Comparison of ENCODE assay signal across 8 cellular contexts in the genomic region with DNA sequence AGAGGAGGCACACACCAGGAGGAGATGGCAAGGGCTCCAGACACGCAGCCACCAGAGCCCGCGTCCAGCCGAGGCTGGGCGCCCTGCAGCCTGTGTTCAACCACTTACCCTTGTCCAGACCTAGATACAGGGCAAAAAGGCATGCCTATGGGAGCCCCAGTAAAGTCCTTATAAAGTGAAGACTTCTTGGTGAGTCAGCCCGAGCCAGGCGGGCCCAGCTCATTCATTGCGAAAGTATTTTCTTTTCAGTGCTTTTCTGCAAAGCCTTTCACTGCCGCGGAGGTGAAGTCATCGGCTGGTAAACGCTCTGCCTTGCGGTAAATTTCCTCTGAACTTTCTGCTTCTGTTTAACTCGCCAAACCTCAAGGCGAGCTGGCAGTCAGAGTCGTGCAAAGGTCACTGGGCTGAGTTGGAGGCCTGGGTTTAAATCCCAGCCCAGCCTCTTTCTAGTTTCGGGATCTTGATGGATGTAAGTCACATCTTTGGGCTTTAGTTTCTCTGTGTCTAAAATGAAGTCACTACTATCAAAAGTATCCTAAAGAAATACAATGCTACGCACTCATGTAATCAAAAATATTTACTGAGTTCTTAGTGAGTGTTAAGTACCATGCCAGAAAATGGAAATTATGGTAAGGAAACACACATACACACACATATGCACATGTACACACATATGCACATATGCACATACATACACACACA. TPM values are rescaled to one million over a fixed set of nuclear protein-coding genes. Genes with fewer than 3 reads are reported as not detected.
DNase-seq lines count a peak whose midpoint lies in the region; ATAC-seq, FAIRE-seq and TF ChIP-seq lines count a peak whose summit lies in the region.

No MANE protein-coding gene starts in this region.

- no peaks in the 10 kb centered on the region for H3K9me3 Mint-ChIP-seq in activated T-cell treated with anti-CD3 and anti-CD28 coated beads, Interleukin-2, amount 50 U/mL, for 24 hours

- ATAC-seq in GM18861 (IDR thresholded peaks at IDR 0.05; ENCODE audit: unreplicated experiment) (peak; percentile 48), pancreas (peak; percentile 57 to 76 (median 67)), upper lobe of left lung (ENCODE audit: low FRiP score in 2 of 2) (peak; percentile 87 to 92)

- TF ChIP-seq EP300 in upper lobe of left lung (IDR thresholded peaks at IDR 0.05) = peak in 1 of 4 donors; percentile 70

- FAIRE-seq in pancreas (lab: Jason Lieb, UNC) = peak; percentile 75

- TF ChIP-seq POLR2A in upper lobe of left lung (IDR thresholded peaks at IDR 0.05) (no peak), testis (IDR thresholded peaks at IDR 0.05) (no peak)

- H3K27ac ChIP-seq in pancreas = peak overlapping the region; percentile 82 to 93 (median 87)
- peak overlapping the region; percentile 56 to 84 (median 74) for H3K27ac ChIP-seq in upper lobe of left lung
- H3K27ac ChIP-seq in testis = no peak overlapping the region

- peaks cover 2% of the 10 kb centered on the region for H3K27me3 Mint-ChIP-seq in activated T-cell treated with anti-CD3 and anti-CD28 coated beads, Interleukin-2, amount 50 U/mL, for 24 hours

- DNase-seq in NT2/D1 (ENCODE audit: low read depth, low spot score) (peak; percentile 60), fibroblast of pulmonary artery (ENCODE audit: low read depth) (peak; percentile 97), pancreas (peak; percentile 78 to 87 (median 80)), upper lobe of left lung (peak; percentile 88 to 91), testis (no peak), NCI-H2227 treated with DMSO at 0.1 percent for 48 hours (lab: John Stamatoyannopoulos, UW) (no peak)
- DNase-seq in activated T-cell treated with anti-CD3 and anti-CD28 coated beads, Interleukin-2, amount 50 U/mL, for 24 hours = peak; percentile 82

- H3K36me3 ChIP-seq in NT2/D1 (ENCODE audit: insufficient read depth, insufficient read length, low read length) (no peaks in the 10 kb centered on the region), pancreas (no peaks in the 10 kb centered on the region), upper lobe of left lung (no peaks in the 10 kb centered on the region), testis (ENCODE audit: low read depth, missing control alignments) (no peaks in the 10 kb centered on the region)

- no peaks in the 10 kb centered on the region for H3K27me3 ChIP-seq in NT2/D1 (ENCODE audit: insufficient read depth, insufficient read length)
- no peaks in the 10 kb centered on the region for H3K27me3 ChIP-seq in pancreas
- no peaks in the 10 kb centered on the region for H3K27me3 ChIP-seq in upper lobe of left lung
- H3K27me3 ChIP-seq in testis = no peaks in the 10 kb centered on the region

- peaks cover 28% of the 10 kb centered on the region for H3K4me1 ChIP-seq in NT2/D1 (ENCODE audit: insufficient read depth, insufficient read length)
- peaks cover 56 to 64% (median 62%) of the 10 kb centered on the region in 3 donors for H3K4me1 ChIP-seq in pancreas
- H3K4me1 ChIP-seq in upper lobe of left lung = peaks cover 11 to 32% (median 25%) of the 10 kb centered on the region in 4 donors
- H3K4me1 ChIP-seq in testis = peaks cover 10% of the 10 kb centered on the region

- no peaks in the 10 kb centered on the region for H3K9me3 ChIP-seq in NT2/D1 (ENCODE audit: insufficient read depth, low read length)
- H3K9me3 ChIP-seq in pancreas = no peaks in the 10 kb centered on the region
- H3K9me3 ChIP-seq in upper lobe of left lung = no peaks in the 10 kb centered on the region
- H3K9me3 ChIP-seq in testis = no peaks in the 10 kb centered on the region

- no peaks in the 10 kb centered on the region for H3K36me3 Mint-ChIP-seq in activated T-cell treated with anti-CD3 and anti-CD28 coated beads, Interleukin-2, amount 50 U/mL, for 24 hours (ENCODE audit: low read depth)

- intact Hi-C loops in pancreas (cut with DNase I) = no loop called here
- intact Hi-C loops in testis (cut with DNase I; ENCODE audit: low total_unique reads) = no loop called here

- peak overlapping the region; percentile 54 for H3K4me3 Mint-ChIP-seq in activated T-cell treated with anti-CD3 and anti-CD28 coated beads, Interleukin-2, amount 50 U/mL, for 24 hours

- H3K27ac Mint-ChIP-seq in activated T-cell treated with anti-CD3 and anti-CD28 coated beads, Interleukin-2, amount 50 U/mL, for 24 hours = peak overlapping the region; percentile 90

- peaks cover 45% of the 10 kb centered on the region for H3K4me1 Mint-ChIP-seq in activated T-cell treated with anti-CD3 and anti-CD28 coated beads, Interleukin-2, amount 50 U/mL, for 24 hours (ENCODE audit: low read depth)

- WGBS in pancreas, 2 donors = 7 to 9% methylated on average over 18 of the region's 18 CpGs
- 14 to 16% methylated on average over 13 to 17 of the region's 18 CpGs for WGBS in upper lobe of left lung, 2 donors
- WGBS in testis, 2 donors = 71 to 77% methylated on average over 18 of the region's 18 CpGs

- H3K4me3 ChIP-seq in NT2/D1 (ENCODE audit: insufficient read length, low read depth) (no peak overlapping the region), fibroblast of pulmonary artery (replicated peaks; ENCODE audit: low read depth, low read length) (no peak overlapping the region), pancreas (peak overlapping the region in 2 of 4 donors; percentile 17), upper lobe of left lung (peak overlapping the region in 1 of 4 donors; percentile 1), testis (no peak overlapping the region)

- no peak for TF ChIP-seq CTCF in fibroblast of pulmonary artery (IDR thresholded peaks at IDR 0.05; ENCODE audit: low read length, missing control alignments)
- TF ChIP-seq CTCF in pancreas (IDR thresholded peaks at IDR 0.05) = no peak
- TF ChIP-seq CTCF in upper lobe of left lung (IDR thresholded peaks at IDR 0.05) = no peak
- no peak for TF ChIP-seq CTCF in testis (IDR thresholded peaks at IDR 0.05)

- H3K9ac ChIP-seq in NT2/D1 (ENCODE audit: insufficient read length, low read depth) = peak overlapping the region; percentile 66

RNA-seq across cellular contexts. Expression of gene IFFO2, which starts 54.7 kb away (rescaled TPM):
- total RNA-seq in pancreas = 10 to 100 TPM; 23.0 to 38.4 (median 26.4) TPM
- 10 to 100 TPM; 13.9 to 14.0 TPM for polyA plus RNA-seq in pancreas
- total RNA-seq in upper lobe of left lung = 10 to 100 TPM in 3 of 6 donors, 1 to 10 TPM in 3; 9.2 to 19.3 (median 11.0) TPM
- 1 to 10 TPM; 5.6 to 8.5 TPM for total RNA-seq in testis
- 5.0 TPM for polyA plus RNA-seq in testis (ENCODE audit: insufficient read depth, low read depth, low replicate concordance)

Comparison
In these comparisons a context has a peak if more than half of its experiments do, and no peak if none do; other contexts are left out.
1. DNase-seq: peak in NT2/D1 (single experiment), activated T-cell treated with anti-CD3 and anti-CD28 coated beads, Interleukin-2, amount 50 U/mL, for 24 hours (single experiment), fibroblast of pulmonary artery (single experiment), pancreas (6 of 6) and upper lobe of left lung (2 of 2); none in testis (single experiment) and NCI-H2227 treated with DMSO at 0.1 percent for 48 hours (single experiment).
2. H3K27ac ChIP-seq: peak in pancreas (4 of 4) and upper lobe of left lung (4 of 4); none in testis (0 of 2).
3. Peak in every context shown above with its lines, with median percentiles within 50 percentile points of each other: ATAC-seq.